Comparison of ENCODE assay signal across 13 cellular contexts in the genomic region with DNA sequence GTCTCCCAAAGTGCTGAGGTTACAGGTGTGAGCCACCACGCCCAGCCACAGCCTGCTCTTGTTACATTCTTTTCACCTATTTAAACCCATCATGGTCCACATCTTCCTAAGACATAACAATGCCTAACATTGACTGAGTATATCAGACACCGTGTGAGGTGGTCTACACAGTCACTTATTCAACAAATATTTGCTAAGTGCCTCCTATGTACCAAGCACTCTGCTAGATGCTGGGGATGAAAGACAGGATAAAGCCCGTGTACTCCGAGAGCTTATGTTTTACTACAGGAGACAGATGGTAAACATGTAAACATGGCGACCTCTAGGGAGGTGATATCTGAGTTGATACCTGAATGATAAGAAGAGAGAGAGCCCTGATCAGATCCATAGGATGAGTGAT. TPM values are rescaled to one million over a fixed set of nuclear protein-coding genes. Genes with fewer than 3 reads are reported as not detected.
DNase-seq lines count a peak whose midpoint lies in the region; ATAC-seq and TF ChIP-seq lines count a peak whose summit lies in the region.
"Had no signal": no experiment of that assay in that cellular context is flagged by ENCODE, and none has a peak within 500 bp of the region (broad histone marks: within the 10 kb centered on the region; RNA-seq: fewer than 3 reads in every experiment).

No MANE protein-coding gene starts in this region.

- no peak for ATAC-seq in heart left ventricle
- no peak for ATAC-seq in Right ventricle myocardium inferior

- DNase-seq in heart left ventricle (no peak), Right ventricle myocardium inferior (ENCODE audit: missing footprints) (no peak), type B pancreatic cell (ENCODE audit: extremely low spot score, unreplicated experiment) (no peak), SIG-M5 treated with dmso at 0.1 percent for 504 hours (lab: John Stamatoyannopoulos, UW; ENCODE audit: unreplicated experiment) (no peak), NCI-H146 (lab: John Stamatoyannopoulos, UW) (no peak), ACHN (no peak)
- no peak for DNase-seq in activated CD4-positive, alpha-beta memory T cell treated with anti-CD3 and anti-CD28 coated beads for 36 hours
- DNase-seq: activated CD4-positive, CD25-positive, alpha-beta regulatory T cell treated with anti-CD3 and anti-CD28 coated beads, Interleukin-2, amount 50 U/mL, for 72 hours; adrenal gland; NCI-H1436; stimulated activated CD4-positive, alpha-beta T cell treated with anti-CD3 and anti-CD28 coated beads, Interleukin-1b, Interleukin-23, amount 100 ng/mL, for 48 hours had no signal

- H3K36me3 ChIP-seq in heart left ventricle, result peaks cover 0 to 78% (median 36%) of the 10 kb centered on the region in 9 donors

- TF ChIP-seq POLR2A in heart left ventricle (IDR thresholded peaks at IDR 0.05), result no peak

- H3K4me1 Mint-ChIP-seq in activated CD4-positive, alpha-beta memory T cell treated with anti-CD3 and anti-CD28 coated beads for 36 hours (ENCODE audit: low read depth), result peaks cover 89% of the 10 kb centered on the region
- peaks cover 61% of the 10 kb centered on the region for H3K4me1 Mint-ChIP-seq in type B pancreatic cell (ENCODE audit: unreplicated experiment)

- peaks cover 36 to 100% (median 86%) of the 10 kb centered on the region in 12 donors for H3K4me1 ChIP-seq in heart left ventricle

- H3K4me3 Mint-ChIP-seq in activated CD4-positive, alpha-beta memory T cell treated with anti-CD3 and anti-CD28 coated beads for 36 hours, result no peak overlapping the region
- H3K4me3 Mint-ChIP-seq in type B pancreatic cell, result peak overlapping the region; percentile 26
- H3K4me3 Mint-ChIP-seq: neural crest cell had no signal

- no peaks in the 10 kb centered on the region for H3K9me3 ChIP-seq in heart left ventricle
- H3K9me3 ChIP-seq: adrenal gland had no signal

- no peak for TF ChIP-seq CTCF in heart left ventricle (IDR thresholded peaks at IDR 0.05)
- TF ChIP-seq CTCF in type B pancreatic cell (conservative IDR thresholded peaks at IDR 0.05), result no peak

- peaks cover 75% of the 10 kb centered on the region for H3K36me3 Mint-ChIP-seq in activated CD4-positive, alpha-beta memory T cell treated with anti-CD3 and anti-CD28 coated beads for 36 hours
- peaks cover 55% of the 10 kb centered on the region for H3K36me3 Mint-ChIP-seq in type B pancreatic cell

- H3K27ac Mint-ChIP-seq in activated CD4-positive, alpha-beta memory T cell treated with anti-CD3 and anti-CD28 coated beads for 36 hours, result peak overlapping the region; percentile 69
- peak overlapping the region; percentile 97 for H3K27ac Mint-ChIP-seq in type B pancreatic cell

- H3K9me3 Mint-ChIP-seq in activated CD4-positive, alpha-beta memory T cell treated with anti-CD3 and anti-CD28 coated beads for 36 hours, result no peaks in the 10 kb centered on the region
- peaks cover 4% of the 10 kb centered on the region for H3K9me3 Mint-ChIP-seq in type B pancreatic cell
- H3K9me3 Mint-ChIP-seq: neural crest cell had no signal

- intact Hi-C loops in heart left ventricle (cut with DNase I), result loop anchor here in 3 of 10 donors (5.0 to 10.0 kb wide), 2 partner anchors 33 to 135 kb away; no protein-coding TSS in a partner anchor
- intact Hi-C loops in Right ventricle myocardium inferior (cut with DNase I), result no loop called here
- intact Hi-C loops in activated CD4-positive, alpha-beta memory T cell treated with anti-CD3 and anti-CD28 coated beads for 36 hours (cut with micrococcal nuclease), result no loop called here

- POLR2A ChIA-PET in activated CD4-positive, alpha-beta memory T cell treated with anti-CD3 and anti-CD28 coated beads for 36 hours (lab: Charles Lee), result no interaction called here

- WGBS in heart left ventricle, 4 donors, result 73 to 83% (median 74%) methylated on average over 5 of the region's 5 CpGs

- no peaks in the 10 kb centered on the region for H3K27me3 Mint-ChIP-seq in activated CD4-positive, alpha-beta memory T cell treated with anti-CD3 and anti-CD28 coated beads for 36 hours
- no peaks in the 10 kb centered on the region for H3K27me3 Mint-ChIP-seq in type B pancreatic cell

- H3K4me3 ChIP-seq in heart left ventricle, result no peak overlapping the region
- H3K4me3 ChIP-seq: adrenal gland had no signal

- no peaks in the 10 kb centered on the region for H3K27me3 ChIP-seq in heart left ventricle
- H3K27me3 ChIP-seq in layer of hippocampus (ENCODE audit: control insufficient read depth, insufficient read depth, low read length), result no peaks in the 10 kb centered on the region
- H3K27me3 ChIP-seq: adrenal gland had no signal

- CTCF ChIA-PET in activated CD4-positive, alpha-beta memory T cell treated with anti-CD3 and anti-CD28 coated beads for 36 hours (lab: Charles Lee), result interaction anchor here (0.6 to 3.1 kb wide), 3 partner anchors 14 to 147 kb away, joined by 3 to 17 read pairs (median 4); no protein-coding TSS in a partner anchor

- H3K27ac ChIP-seq in heart left ventricle, result peak overlapping the region; percentile 97 to 100 (median 98)
- H3K27ac ChIP-seq in layer of hippocampus (ENCODE audit: low read depth, low read length), result peak overlapping the region; percentile 97

- in situ Hi-C loops in ACHN (cut with HindIII; ENCODE audit: low pct_ligation_motif_present, low pct_unique_long_range_greater_than_20kb, low sequenced_read_pairs), result no loop called here

RNA-seq across cellular contexts. Expression of gene BCL2L1, which starts 12.7 kb away (rescaled TPM):
- 100 to 1,000 TPM in 1 of 9 donors, 10 to 100 TPM in 8; 32.2 to 176 (median 62.6) TPM for total RNA-seq in heart left ventricle
- polyA plus RNA-seq in heart left ventricle, result 100 to 1,000 TPM in 1 of 2 donors, 10 to 100 TPM in 1; 43.1 to 217 TPM
- 55.2 TPM for total RNA-seq in Right ventricle myocardium inferior
- total RNA-seq in activated CD4-positive, alpha-beta memory T cell treated with anti-CD3 and anti-CD28 coated beads for 36 hours, result 100 to 1,000 TPM; 126 to 129 TPM
- total RNA-seq in type B pancreatic cell (ENCODE audit: low replicate concordance), result 142 and 243 TPM in 2 replicates

RNA-seq across cellular contexts. Expression of gene TPX2, which starts 29.2 kb away (rescaled TPM):
- 10 to 100 TPM in 1 of 9 donors, 1 to 10 TPM in 3, under 1 TPM in 5; 0.38 to 15.2 (median 0.77) TPM for total RNA-seq in heart left ventricle
- polyA plus RNA-seq in heart left ventricle, result under 1 TPM; 0.04 to 0.97 TPM
- total RNA-seq in Right ventricle myocardium inferior, result 1.2 TPM
- 100 to 1,000 TPM; 149 TPM for total RNA-seq in activated CD4-positive, alpha-beta memory T cell treated with anti-CD3 and anti-CD28 coated beads for 36 hours
- 45.0 and 130 TPM in 2 replicates for total RNA-seq in type B pancreatic cell (ENCODE audit: low replicate concordance)
